11 cellular contexts compared by ENCODE assay signal in the genomic region with DNA sequence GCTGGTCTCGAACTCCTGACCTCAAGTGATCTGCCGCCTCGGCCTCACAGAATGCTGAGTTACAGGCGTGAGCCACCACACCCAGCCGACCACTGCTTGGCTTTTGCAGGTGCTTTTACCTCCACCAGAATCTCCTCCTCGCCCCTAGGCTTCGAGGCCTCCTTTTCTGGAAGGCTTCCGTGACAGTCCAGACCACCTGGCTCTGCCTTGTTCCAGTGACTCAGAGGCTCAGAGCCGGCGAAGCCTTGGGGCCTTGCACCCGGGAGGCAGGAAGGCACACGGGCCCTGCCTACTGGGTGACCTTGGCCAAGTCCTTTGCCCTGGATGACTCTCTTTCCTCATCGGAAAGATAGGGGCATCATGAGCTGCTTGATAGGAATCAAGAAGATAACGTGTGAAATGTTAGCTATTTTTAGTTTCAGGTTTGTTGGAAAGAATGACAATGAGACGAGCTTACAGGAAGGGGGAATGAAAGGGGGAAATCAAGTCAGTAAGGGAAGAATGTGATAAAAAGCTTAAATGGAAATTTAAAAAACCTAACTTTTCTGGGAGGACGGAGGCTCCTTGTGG. TPM values are rescaled to one million over a fixed set of nuclear protein-coding genes. Genes with fewer than 3 reads are reported as not detected.
DNase-seq lines count a peak whose midpoint lies in the region; ATAC-seq lines count a peak whose summit lies in the region.
"Had no signal": no experiment of that assay in that cellular context is flagged by ENCODE, and none has a peak within 500 bp of the region (broad histone marks: within the 10 kb centered on the region; RNA-seq: fewer than 3 reads in every experiment).

No MANE protein-coding gene starts in this region.

- peak overlapping the region; percentile 76 to 99 (median 98) for H3K27ac Mint-ChIP-seq in immature natural killer cell
- peak overlapping the region; percentile 92 for H3K27ac Mint-ChIP-seq in stimulated activated effector memory CD8-positive, alpha-beta T cell treated with anti-CD3 and anti-CD28 coated beads, Interleukin-12 subunit alpha, Interleukin-12 subunit beta, amount 100 ng/mL, for 72 hours

- no peaks in the 10 kb centered on the region for H3K9me3 Mint-ChIP-seq in immature natural killer cell
- no peaks in the 10 kb centered on the region for H3K9me3 Mint-ChIP-seq in stimulated activated effector memory CD8-positive, alpha-beta T cell treated with anti-CD3 and anti-CD28 coated beads, Interleukin-12 subunit alpha, Interleukin-12 subunit beta, amount 100 ng/mL, for 72 hours

- peaks cover 4 to 6% (median 4%) of the 10 kb centered on the region in 3 donors for H3K27me3 Mint-ChIP-seq in immature natural killer cell (ENCODE audit: low read depth in 3 of 3)

- ATAC-seq in stimulated activated effector memory CD8-positive, alpha-beta T cell treated with anti-CD3 and anti-CD28 coated beads, Interleukin-12 subunit alpha, Interleukin-12 subunit beta, amount 100 ng/mL, for 72 hours, result peak; percentile 41
- ATAC-seq in GM21576 (IDR thresholded peaks at IDR 0.05; ENCODE audit: unreplicated experiment) (no peak), HG03521 (IDR thresholded peaks at IDR 0.05; ENCODE audit: unreplicated experiment) (no peak)
- ATAC-seq: Panc1 had no signal

- peaks cover 26 to 33% of the 10 kb centered on the region in 2 donors for H3K4me1 Mint-ChIP-seq in immature natural killer cell
- peaks cover 67% of the 10 kb centered on the region for H3K4me1 Mint-ChIP-seq in stimulated activated effector memory CD8-positive, alpha-beta T cell treated with anti-CD3 and anti-CD28 coated beads, Interleukin-12 subunit alpha, Interleukin-12 subunit beta, amount 100 ng/mL, for 72 hours

- peak overlapping the region in 4 of 5 donors; percentile 59 to 78 (median 74) for H3K4me3 Mint-ChIP-seq in immature natural killer cell
- peak overlapping the region; percentile 83 for H3K4me3 Mint-ChIP-seq in stimulated activated effector memory CD8-positive, alpha-beta T cell treated with anti-CD3 and anti-CD28 coated beads, Interleukin-12 subunit alpha, Interleukin-12 subunit beta, amount 100 ng/mL, for 72 hours

- DNase-seq in activated naive CD4-positive, alpha-beta T cell treated with Interleukin-2 at 50 U/mL for 16 hours, result peak; percentile 61
- no peak for DNase-seq in activated naive CD4-positive, alpha-beta T cell treated with anti-CD3 and anti-CD28 coated beads, Interleukin-2, amount 50 U/mL, for 16 hours
- DNase-seq in activated T-cell treated with anti-CD3 and anti-CD28 coated beads, Interleukin-2, amount 50 U/mL, for 48 hours, result peak; percentile 80 to 81
- DNase-seq in immature natural killer cell (no peak), NCI-H2107 (lab: John Stamatoyannopoulos, UW) (no peak)
- DNase-seq in stimulated activated effector memory CD8-positive, alpha-beta T cell treated with anti-CD3 and anti-CD28 coated beads, Interleukin-12 subunit alpha, Interleukin-12 subunit beta, amount 100 ng/mL, for 72 hours (ENCODE audit: low spot score in 2 of 2), result no peak
- DNase-seq: NCI-H1417, NCI-H510A had no signal

- H3K36me3 Mint-ChIP-seq in immature natural killer cell, result no peaks in the 10 kb centered on the region
- peaks cover 49% of the 10 kb centered on the region for H3K36me3 Mint-ChIP-seq in stimulated activated effector memory CD8-positive, alpha-beta T cell treated with anti-CD3 and anti-CD28 coated beads, Interleukin-12 subunit alpha, Interleukin-12 subunit beta, amount 100 ng/mL, for 72 hours

RNA-seq across cellular contexts. Expression of a gene that starts 31.3 kb away (rescaled TPM):
- polyA plus RNA-seq in immature natural killer cell, result 10 to 100 TPM; 18.2 to 22.8 (median 20.8) TPM

RNA-seq across cellular contexts. Expression of a gene that starts 47.2 kb away (rescaled TPM):
- 10 to 100 TPM; 28.6 to 73.2 (median 53.5) TPM for polyA plus RNA-seq in immature natural killer cell

Comparison
In these comparisons a context has a peak if more than half of its experiments do, and no peak if none do; other contexts are left out.
1. DNase-seq: peak in activated naive CD4-positive, alpha-beta T cell treated with Interleukin-2 at 50 U/mL for 16 hours (single experiment) and activated T-cell treated with anti-CD3 and anti-CD28 coated beads, Interleukin-2, amount 50 U/mL, for 48 hours (2 of 2); none in activated naive CD4-positive, alpha-beta T cell treated with anti-CD3 and anti-CD28 coated beads, Interleukin-2, amount 50 U/mL, for 16 hours (single experiment), immature natural killer cell (0 of 3), stimulated activated effector memory CD8-positive, alpha-beta T cell treated with anti-CD3 and anti-CD28 coated beads, Interleukin-12 subunit alpha, Interleukin-12 subunit beta, amount 100 ng/mL, for 72 hours (0 of 2) and NCI-H2107 (single experiment).